ENCODE assay signal across 1 cellular context in the genomic region with DNA sequence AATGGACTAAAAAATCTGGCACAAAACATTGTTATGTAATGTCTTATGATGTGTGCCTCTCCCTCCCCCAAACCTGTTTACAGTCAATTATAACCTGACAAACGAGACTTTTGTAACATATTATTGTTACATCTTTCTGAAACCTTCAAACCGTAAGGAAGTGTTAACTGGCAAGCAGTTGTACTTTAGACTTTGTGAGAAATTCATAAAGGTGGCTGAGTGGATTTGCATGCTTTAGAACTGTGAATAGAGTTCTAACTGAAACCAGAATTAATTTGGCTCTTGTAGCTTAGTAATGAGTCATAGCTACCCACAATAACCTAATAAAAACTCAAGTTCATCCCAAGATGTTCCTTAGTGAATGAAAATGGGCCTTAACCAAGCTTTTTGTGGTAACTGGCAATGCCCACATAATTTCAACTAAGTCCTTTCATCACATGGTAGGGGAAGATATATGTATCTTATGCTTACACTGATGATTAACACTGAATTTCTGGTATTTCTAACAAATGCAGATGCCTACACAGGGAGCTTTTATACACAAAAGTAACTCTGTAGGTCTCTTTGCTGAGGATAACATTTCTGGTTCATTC.
TF ChIP-seq lines count a peak whose summit lies in the region.

No MANE protein-coding gene starts in this region.

TF ChIP-seq in GM12878, 131 proteins besides CTCF, POLR2A, EP300 and RAD21 (continued from another document and continues in another):
- TF ChIP-seq ZNF592 (IDR thresholded peaks at IDR 0.05) (0 out of 2 replicates have a peak, but pooled peaks have one; percentile 71), IRF5 (IDR thresholded peaks at IDR 0.05; ENCODE audit: borderline replicate concordance) (no peak), BACH1 (IDR thresholded peaks at IDR 0.05; ENCODE audit: borderline replicate concordance) (peak; percentile 81), WRNIP1 (IDR thresholded peaks at IDR 0.05; ENCODE audit: borderline replicate concordance, low read depth, low read length) (no peak), MXI1 (IDR thresholded peaks at IDR 0.05; ENCODE audit: low read depth, low read length) (peak; percentile 63), SRF (IDR thresholded peaks at IDR 0.05; ENCODE audit: low read depth in 2 of 2, low read length in 2 of 2) (no peak), FOXK2 (IDR thresholded peaks at IDR 0.05) (no peak), CBX5 (IDR thresholded peaks at IDR 0.05; ENCODE audit: low read depth) (no peak), SREBF1 (IDR thresholded peaks at IDR 0.05; ENCODE audit: low read length) (no peak), TAF1 (IDR thresholded peaks at IDR 0.05; ENCODE audit: borderline replicate concordance, low read depth, low read length) (no peak), HCFC1 (IDR thresholded peaks at IDR 0.05; ENCODE audit: low read length) (no peak), ZNF207 (IDR thresholded peaks at IDR 0.05; ENCODE audit: borderline replicate concordance) (no peak; the same call in 1 of the 2 replicates), ZNF217 (IDR thresholded peaks at IDR 0.05) (peak; percentile 96), IKZF2 (IDR thresholded peaks at IDR 0.05) (peak; percentile 100), ASH2L (IDR thresholded peaks at IDR 0.05; ENCODE audit: borderline replicate concordance, low read depth) (no peak), RB1 (IDR thresholded peaks at IDR 0.05; ENCODE audit: borderline replicate concordance) (peak; percentile 17; the same call in 1 of the 2 replicates), DPF2 (IDR thresholded peaks at IDR 0.05) (peak; percentile 97), SREBF2 (IDR thresholded peaks at IDR 0.05; ENCODE audit: low read length) (no peak), POU2F2 (IDR thresholded peaks at IDR 0.05; ENCODE audit: borderline replicate concordance, low read depth, low read length) (peak; percentile 96), CBFB (IDR thresholded peaks at IDR 0.05; ENCODE audit: low read depth) (peak; percentile 77; the same call in 1 of the 2 replicates), YBX1 (IDR thresholded peaks at IDR 0.05) (no peak), BCLAF1 (IDR thresholded peaks at IDR 0.05) (no peak), MEF2B (IDR thresholded peaks at IDR 0.05; ENCODE audit: partially characterized antibody, poor library complexity, severe bottlenecking) (peak; percentile 95), SPI1 (IDR thresholded peaks at IDR 0.05; ENCODE audit: borderline replicate concordance, insufficient read depth, low read depth, low read length) (peak; percentile 50; the same call in 1 of the 2 replicates), ATF3 (IDR thresholded peaks at IDR 0.05; ENCODE audit: borderline replicate concordance, extremely low read depth, low read depth, low read length) (no peak), CBX3 (IDR thresholded peaks at IDR 0.05; ENCODE audit: borderline replicate concordance, low read depth) (no peak), PAX8 (IDR thresholded peaks at IDR 0.05) (no peak), HDAC6 (IDR thresholded peaks at IDR 0.05; ENCODE audit: unreplicated experiment) (no peak), LARP7 (IDR thresholded peaks at IDR 0.05) (no peak), MTA2 (IDR thresholded peaks at IDR 0.05; ENCODE audit: low read depth) (peak; percentile 100), PML (IDR thresholded peaks at IDR 0.05; ENCODE audit: low read length) (0 out of 2 replicates have a peak, but pooled peaks have one; percentile 25), CHD4 (IDR thresholded peaks at IDR 0.05) (no peak)
- TF ChIP-seq, protein P1, sequence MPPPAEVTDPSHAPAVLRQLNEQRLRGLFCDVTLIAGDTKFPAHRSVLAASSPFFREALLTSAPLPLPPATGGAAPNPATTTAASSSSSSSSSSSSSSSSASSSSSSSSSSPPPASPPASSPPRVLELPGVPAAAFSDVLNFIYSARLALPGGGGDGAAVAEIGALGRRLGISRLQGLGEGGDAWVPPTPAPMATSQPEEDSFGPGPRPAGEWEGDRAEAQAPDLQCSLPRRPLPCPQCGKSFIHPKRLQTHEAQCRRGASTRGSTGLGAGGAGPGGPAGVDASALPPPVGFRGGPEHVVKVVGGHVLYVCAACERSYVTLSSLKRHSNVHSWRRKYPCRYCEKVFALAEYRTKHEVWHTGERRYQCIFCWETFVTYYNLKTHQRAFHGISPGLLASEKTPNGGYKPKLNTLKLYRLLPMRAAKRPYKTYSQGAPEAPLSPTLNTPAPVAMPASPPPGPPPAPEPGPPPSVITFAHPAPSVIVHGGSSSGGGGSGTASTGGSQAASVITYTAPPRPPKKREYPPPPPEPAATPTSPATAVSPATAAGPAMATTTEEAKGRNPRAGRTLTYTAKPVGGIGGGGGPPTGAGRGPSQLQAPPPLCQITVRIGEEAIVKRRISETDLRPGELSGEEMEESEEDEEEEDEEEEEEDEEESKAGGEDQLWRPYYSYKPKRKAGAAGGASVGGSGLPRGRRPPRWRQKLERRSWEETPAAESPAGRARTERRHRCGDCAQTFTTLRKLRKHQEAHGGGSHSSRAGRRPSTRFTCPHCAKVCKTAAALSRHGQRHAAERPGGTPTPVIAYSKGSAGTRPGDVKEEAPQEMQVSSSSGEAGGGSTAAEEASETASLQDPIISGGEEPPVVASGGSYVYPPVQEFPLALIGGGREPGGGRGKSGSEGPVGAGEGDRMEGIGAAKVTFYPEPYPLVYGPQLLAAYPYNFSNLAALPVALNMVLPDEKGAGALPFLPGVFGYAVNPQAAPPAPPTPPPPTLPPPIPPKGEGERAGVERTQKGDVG (CRISPR knock-in tag; IDR thresholded peaks at IDR 0.05), result no peak
- TF ChIP-seq, protein P2, sequence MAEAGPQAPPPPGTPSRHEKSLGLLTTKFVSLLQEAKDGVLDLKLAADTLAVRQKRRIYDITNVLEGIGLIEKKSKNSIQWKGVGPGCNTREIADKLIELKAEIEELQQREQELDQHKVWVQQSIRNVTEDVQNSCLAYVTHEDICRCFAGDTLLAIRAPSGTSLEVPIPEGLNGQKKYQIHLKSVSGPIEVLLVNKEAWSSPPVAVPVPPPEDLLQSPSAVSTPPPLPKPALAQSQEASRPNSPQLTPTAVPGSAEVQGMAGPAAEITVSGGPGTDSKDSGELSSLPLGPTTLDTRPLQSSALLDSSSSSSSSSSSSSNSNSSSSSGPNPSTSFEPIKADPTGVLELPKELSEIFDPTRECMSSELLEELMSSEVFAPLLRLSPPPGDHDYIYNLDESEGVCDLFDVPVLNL (IDR thresholded peaks at IDR 0.05; ENCODE audit: low read depth, low read length), result no peak
- TF ChIP-seq, protein P3, sequence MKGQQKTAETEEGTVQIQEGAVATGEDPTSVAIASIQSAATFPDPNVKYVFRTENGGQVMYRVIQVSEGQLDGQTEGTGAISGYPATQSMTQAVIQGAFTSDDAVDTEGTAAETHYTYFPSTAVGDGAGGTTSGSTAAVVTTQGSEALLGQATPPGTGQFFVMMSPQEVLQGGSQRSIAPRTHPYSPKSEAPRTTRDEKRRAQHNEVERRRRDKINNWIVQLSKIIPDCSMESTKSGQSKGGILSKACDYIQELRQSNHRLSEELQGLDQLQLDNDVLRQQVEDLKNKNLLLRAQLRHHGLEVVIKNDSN (IDR thresholded peaks at IDR 0.05; ENCODE audit: borderline replicate concordance, extremely low read length, insufficient read depth, low read depth, low read length), result no peak
- TF ChIP-seq, protein P4, sequence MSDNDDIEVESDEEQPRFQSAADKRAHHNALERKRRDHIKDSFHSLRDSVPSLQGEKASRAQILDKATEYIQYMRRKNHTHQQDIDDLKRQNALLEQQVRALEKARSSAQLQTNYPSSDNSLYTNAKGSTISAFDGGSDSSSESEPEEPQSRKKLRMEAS (IDR thresholded peaks at IDR 0.05; ENCODE audit: low read depth, low read length), result no peak; the same call in 1 of the 2 replicates
- TF ChIP-seq, protein P5, sequence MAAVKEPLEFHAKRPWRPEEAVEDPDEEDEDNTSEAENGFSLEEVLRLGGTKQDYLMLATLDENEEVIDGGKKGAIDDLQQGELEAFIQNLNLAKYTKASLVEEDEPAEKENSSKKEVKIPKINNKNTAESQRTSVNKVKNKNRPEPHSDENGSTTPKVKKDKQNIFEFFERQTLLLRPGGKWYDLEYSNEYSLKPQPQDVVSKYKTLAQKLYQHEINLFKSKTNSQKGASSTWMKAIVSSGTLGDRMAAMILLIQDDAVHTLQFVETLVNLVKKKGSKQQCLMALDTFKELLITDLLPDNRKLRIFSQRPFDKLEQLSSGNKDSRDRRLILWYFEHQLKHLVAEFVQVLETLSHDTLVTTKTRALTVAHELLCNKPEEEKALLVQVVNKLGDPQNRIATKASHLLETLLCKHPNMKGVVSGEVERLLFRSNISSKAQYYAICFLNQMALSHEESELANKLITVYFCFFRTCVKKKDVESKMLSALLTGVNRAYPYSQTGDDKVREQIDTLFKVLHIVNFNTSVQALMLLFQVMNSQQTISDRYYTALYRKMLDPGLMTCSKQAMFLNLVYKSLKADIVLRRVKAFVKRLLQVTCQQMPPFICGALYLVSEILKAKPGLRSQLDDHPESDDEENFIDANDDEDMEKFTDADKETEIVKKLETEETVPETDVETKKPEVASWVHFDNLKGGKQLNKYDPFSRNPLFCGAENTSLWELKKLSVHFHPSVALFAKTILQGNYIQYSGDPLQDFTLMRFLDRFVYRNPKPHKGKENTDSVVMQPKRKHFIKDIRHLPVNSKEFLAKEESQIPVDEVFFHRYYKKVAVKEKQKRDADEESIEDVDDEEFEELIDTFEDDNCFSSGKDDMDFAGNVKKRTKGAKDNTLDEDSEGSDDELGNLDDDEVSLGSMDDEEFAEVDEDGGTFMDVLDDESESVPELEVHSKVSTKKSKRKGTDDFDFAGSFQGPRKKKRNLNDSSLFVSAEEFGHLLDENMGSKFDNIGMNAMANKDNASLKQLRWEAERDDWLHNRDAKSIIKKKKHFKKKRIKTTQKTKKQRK (IDR thresholded peaks at IDR 0.05; ENCODE audit: low read depth, low read length), result no peak
- TF ChIP-seq, protein P6, sequence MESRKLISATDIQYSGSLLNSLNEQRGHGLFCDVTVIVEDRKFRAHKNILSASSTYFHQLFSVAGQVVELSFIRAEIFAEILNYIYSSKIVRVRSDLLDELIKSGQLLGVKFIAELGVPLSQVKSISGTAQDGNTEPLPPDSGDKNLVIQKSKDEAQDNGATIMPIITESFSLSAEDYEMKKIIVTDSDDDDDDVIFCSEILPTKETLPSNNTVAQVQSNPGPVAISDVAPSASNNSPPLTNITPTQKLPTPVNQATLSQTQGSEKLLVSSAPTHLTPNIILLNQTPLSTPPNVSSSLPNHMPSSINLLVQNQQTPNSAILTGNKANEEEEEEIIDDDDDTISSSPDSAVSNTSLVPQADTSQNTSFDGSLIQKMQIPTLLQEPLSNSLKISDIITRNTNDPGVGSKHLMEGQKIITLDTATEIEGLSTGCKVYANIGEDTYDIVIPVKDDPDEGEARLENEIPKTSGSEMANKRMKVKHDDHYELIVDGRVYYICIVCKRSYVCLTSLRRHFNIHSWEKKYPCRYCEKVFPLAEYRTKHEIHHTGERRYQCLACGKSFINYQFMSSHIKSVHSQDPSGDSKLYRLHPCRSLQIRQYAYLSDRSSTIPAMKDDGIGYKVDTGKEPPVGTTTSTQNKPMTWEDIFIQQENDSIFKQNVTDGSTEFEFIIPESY (IDR thresholded peaks at IDR 0.05), result no peak
